8 cellular contexts compared by ENCODE assay signal in the genomic region with DNA sequence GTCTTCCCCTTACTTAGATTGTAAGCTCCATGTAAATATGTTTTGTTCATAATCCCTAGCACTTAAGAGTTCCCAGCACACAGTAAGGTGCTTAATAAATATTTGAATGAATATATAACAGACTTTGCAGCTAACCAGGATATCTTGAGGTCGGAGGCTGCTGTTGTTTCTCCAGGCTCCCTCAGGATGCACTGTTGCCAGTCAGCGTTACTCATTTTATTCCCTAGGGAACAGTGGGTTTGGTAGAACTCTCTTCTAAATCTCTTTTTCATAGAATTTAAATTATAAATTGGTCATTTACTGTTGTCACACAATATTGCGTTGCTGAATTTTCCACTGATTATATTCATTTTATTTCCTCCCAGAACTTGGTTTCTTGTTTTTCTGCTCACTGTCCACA. TPM values are rescaled to one million over a fixed set of nuclear protein-coding genes. Genes with fewer than 3 reads are reported as not detected.
DNase-seq lines count a peak whose midpoint lies in the region; ATAC-seq and TF ChIP-seq lines count a peak whose summit lies in the region.

No MANE protein-coding gene starts in this region.

- H3K4me1 ChIP-seq in left ventricle myocardium inferior: peaks cover 44% of the 10 kb centered on the region

- DNase-seq in left ventricle myocardium inferior: no peak
- DNase-seq in left ventricle myocardium superior: no peak
- DNase-seq in astrocyte of the spinal cord (ENCODE audit: low read depth, low spot score): peak; percentile 46
- no peak for DNase-seq in memory B cell (ENCODE audit: low spot score in 2 of 2)
- DNase-seq in mesenteric fat pad (ENCODE audit: low spot score): no peak

- TF ChIP-seq CTCF in left ventricle myocardium inferior (IDR thresholded peaks at IDR 0.05; ENCODE audit: borderline replicate concordance) (no peak), astrocyte of the spinal cord (IDR thresholded peaks at IDR 0.05; ENCODE audit: low read depth, low read length) (no peak)

- peaks cover 9% of the 10 kb centered on the region for H3K4me1 Mint-ChIP-seq in memory B cell

- H3K36me3 ChIP-seq in left ventricle myocardium inferior: peaks cover 11% of the 10 kb centered on the region

- peak overlapping the region; percentile 87 for H3K4me3 Mint-ChIP-seq in memory B cell

- H3K27me3 Mint-ChIP-seq in memory B cell: no peaks in the 10 kb centered on the region

- peak overlapping the region; percentile 83 for H3K27ac Mint-ChIP-seq in memory B cell

- H3K9me3 Mint-ChIP-seq in memory B cell: no peaks in the 10 kb centered on the region

- no peaks in the 10 kb centered on the region for H3K36me3 Mint-ChIP-seq in memory B cell

- in situ Hi-C loops in astrocyte of the spinal cord (cut with HindIII; ENCODE audit: low sequenced_read_pairs): no loop called here

- ATAC-seq in left ventricle myocardium superior (no peak), memory B cell (ENCODE audit: low read depth) (no peak), HG03354 (IDR thresholded peaks at IDR 0.05; ENCODE audit: poor library complexity, severe bottlenecking, unreplicated experiment) (no peak), HG03097 (IDR thresholded peaks at IDR 0.05; ENCODE audit: low FRiP score, unreplicated experiment) (no peak), GM19463 (IDR thresholded peaks at IDR 0.05; ENCODE audit: unreplicated experiment) (no peak)

- H3K27me3 ChIP-seq in left ventricle myocardium inferior (ENCODE audit: low read depth): no peaks in the 10 kb centered on the region

- peak overlapping the region; percentile 92 for H3K4me3 ChIP-seq in left ventricle myocardium inferior
- H3K4me3 ChIP-seq in astrocyte of the spinal cord (ENCODE audit: low read depth, low read length): peak overlapping the region; percentile 87

- peak overlapping the region; percentile 99 for H3K27ac ChIP-seq in left ventricle myocardium inferior (replicated peaks)

- intact Hi-C loops in left ventricle myocardium inferior (cut with micrococcal nuclease): loop anchor here (10.0 kb wide), 1 partner anchor 54 kb away; a partner anchor contains a TSS
- intact Hi-C loops in left ventricle myocardium superior (cut with micrococcal nuclease): no loop called here

- H3K9me3 ChIP-seq in left ventricle myocardium inferior (replicated peaks): no peaks in the 10 kb centered on the region

RNA-seq across cellular contexts. Expression of a gene that starts 1.0 kb away (rescaled TPM):
- 112 TPM for total RNA-seq in left ventricle myocardium inferior
- 116 TPM for total RNA-seq in left ventricle myocardium superior
- 178 TPM for total RNA-seq in mesenteric fat pad

RNA-seq across cellular contexts. Expression of a gene that starts 54.9 kb away (rescaled TPM):
- total RNA-seq in left ventricle myocardium inferior: 22.3 TPM
- total RNA-seq in left ventricle myocardium superior: 19.2 TPM
- 46.6 TPM for total RNA-seq in mesenteric fat pad
